In the genomic region with DNA sequence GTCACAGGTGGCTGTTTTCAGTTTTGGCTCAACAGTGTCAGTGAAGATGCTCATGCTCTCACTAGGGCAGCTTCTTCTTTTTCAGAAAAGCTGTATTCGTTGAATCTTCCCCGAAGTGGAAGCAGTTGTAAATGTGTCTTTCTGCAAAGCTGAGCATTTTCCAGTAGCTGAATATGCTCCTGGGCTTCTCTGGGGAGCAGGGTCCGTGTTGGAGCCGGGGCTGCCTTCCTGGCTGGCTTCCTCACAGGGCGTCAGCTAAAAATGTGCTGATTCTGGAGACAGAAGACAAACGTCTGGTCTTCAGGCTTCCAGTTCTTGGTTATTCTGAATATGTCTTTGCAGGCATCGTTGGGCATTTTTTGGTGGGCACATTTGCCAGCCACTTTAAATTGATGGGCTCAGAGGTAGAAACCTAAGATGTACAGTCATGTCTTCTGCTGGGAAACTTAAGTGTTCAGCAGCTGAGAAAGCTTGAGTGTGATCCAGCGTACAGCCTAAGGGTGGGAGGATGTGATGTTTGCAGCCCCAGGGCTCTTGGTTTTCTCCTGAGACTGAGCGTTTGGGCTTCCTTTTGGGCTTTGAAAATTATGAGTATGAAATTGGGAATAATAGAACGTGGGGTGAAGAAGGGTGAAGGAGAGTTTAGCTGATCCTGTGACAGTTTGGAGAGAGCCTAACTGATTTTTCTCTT, we compare ENCODE assay signal across 15 cellular contexts. TPM values are rescaled to one million over a fixed set of nuclear protein-coding genes. Genes with fewer than 3 reads are reported as not detected.
DNase-seq lines count a peak whose midpoint lies in the region; ATAC-seq and TF ChIP-seq lines count a peak whose summit lies in the region.
"Had no signal": no experiment of that assay in that cellular context is flagged by ENCODE, and none has a peak within 500 bp of the region (broad histone marks: within the 10 kb centered on the region; RNA-seq: fewer than 3 reads in every experiment).

No MANE protein-coding gene starts in this region.

- TF ChIP-seq CTCF in lower lobe of right lung (IDR thresholded peaks at IDR 0.05) (no peak), spleen (IDR thresholded peaks at IDR 0.05 in 8 of 11, conservative IDR thresholded peaks at IDR 0.05 in 3 of 11) (no peak)

- DNase-seq in G401 (ENCODE audit: low spot score) (peak; percentile 54), lower lobe of right lung (no peak), spleen (no peak), iPS-NIHi7 (ENCODE audit: extremely low spot score) (no peak), foreskin melanocyte (no peak)
- no peak for DNase-seq in central memory CD8-positive, alpha-beta T cell (ENCODE audit: low spot score in 2 of 2)
- no peak for DNase-seq in stimulated activated CD4-positive, alpha-beta T cell treated with anti-CD3 and anti-CD28 coated beads, Interleukin-2, amount 100 ng/mL, for 24 hours
- DNase-seq: activated CD4-positive, alpha-beta T cell treated with anti-CD3 and anti-CD28 coated beads, Interleukin-2, amount 50 U/mL, for 1 hour; amniotic stem cell; dermis blood vessel endothelial cell; mucosa of descending colon; NCI-H2029; NCI-H774 had no signal

- in situ Hi-C loops in G401 (cut with HindIII; ENCODE audit: low sequenced_read_pairs) = no loop called here

- peaks cover 3% of the 10 kb centered on the region for H3K36me3 Mint-ChIP-seq in central memory CD8-positive, alpha-beta T cell (ENCODE audit: insufficient read depth)

- H3K27ac Mint-ChIP-seq in central memory CD8-positive, alpha-beta T cell (ENCODE audit: low read depth) = peak overlapping the region; percentile 80
- H3K27ac Mint-ChIP-seq: activated T-helper 17 cell treated with anti-CD3 and anti-CD28 coated beads, Interleukin-2, amount 50 U/mL, for 72 hours had no signal

- H3K9me3 Mint-ChIP-seq in central memory CD8-positive, alpha-beta T cell = no peaks in the 10 kb centered on the region
- H3K9me3 Mint-ChIP-seq: activated T-helper 17 cell treated with anti-CD3 and anti-CD28 coated beads, Interleukin-2, amount 50 U/mL, for 72 hours had no signal

- peak overlapping the region; percentile 3 for H3K27ac ChIP-seq in lower lobe of right lung
- peak overlapping the region in 5 of 8 donors; percentile 6 to 51 (median 41) for H3K27ac ChIP-seq in spleen

- no peak for ATAC-seq in central memory CD8-positive, alpha-beta T cell (replicated peaks; ENCODE audit: extremely low read depth, poor library complexity, severe bottlenecking)
- no peak for ATAC-seq in lower lobe of right lung
- ATAC-seq in HG03025 (IDR thresholded peaks at IDR 0.05; ENCODE audit: low FRiP score, unreplicated experiment) = no peak
- ATAC-seq: activated T-helper 17 cell treated with anti-CD3 and anti-CD28 coated beads, Interleukin-2, amount 50 U/mL, for 72 hours had no signal

- no peak overlapping the region for H3K4me3 Mint-ChIP-seq in central memory CD8-positive, alpha-beta T cell
- H3K4me3 Mint-ChIP-seq: activated T-helper 17 cell treated with anti-CD3 and anti-CD28 coated beads, Interleukin-2, amount 50 U/mL, for 72 hours had no signal

- H3K36me3 ChIP-seq in lower lobe of right lung = no peaks in the 10 kb centered on the region
- H3K36me3 ChIP-seq in spleen = peaks cover 0 to 11% (median 0%) of the 10 kb centered on the region in 6 donors

- no peaks in the 10 kb centered on the region for H3K9me3 ChIP-seq in lower lobe of right lung
- H3K9me3 ChIP-seq in spleen = no peaks in the 10 kb centered on the region
- H3K9me3 ChIP-seq: mucosa of descending colon had no signal

- no peaks in the 10 kb centered on the region for H3K27me3 ChIP-seq in lower lobe of right lung (ENCODE audit: low read depth)
- no peaks in the 10 kb centered on the region for H3K27me3 ChIP-seq in spleen (replicated peaks in 1 of 7)

- TF ChIP-seq POLR2A in spleen (IDR thresholded peaks at IDR 0.05) = no peak

- H3K4me3 ChIP-seq in lower lobe of right lung (no peak overlapping the region), spleen (no peak overlapping the region)
- H3K4me3 ChIP-seq: mucosa of descending colon had no signal

- WGBS in spleen, 5 donors = 57 to 75% (median 67%) methylated on average over 10 of the region's 10 CpGs

- H3K27me3 Mint-ChIP-seq in central memory CD8-positive, alpha-beta T cell = no peaks in the 10 kb centered on the region

- H3K4me1 ChIP-seq in lower lobe of right lung (peaks cover 24% of the 10 kb centered on the region), spleen (peaks cover 0 to 39% (median 24%) of the 10 kb centered on the region in 6 donors)

- intact Hi-C loops in lower lobe of right lung (cut with DNase I) (no loop called here), spleen (cut with DNase I; ENCODE audit: low total_unique reads) (no loop called here)

- peaks cover 36% of the 10 kb centered on the region for H3K4me1 Mint-ChIP-seq in central memory CD8-positive, alpha-beta T cell

RNA-seq across cellular contexts. Expression of gene SETBP1, which starts 19.0 kb away (rescaled TPM):
- not detected in 2 replicates for total RNA-seq in G401 (2014; rRNA removed; shearing (Covaris generic))
- total RNA-seq in lower lobe of right lung (25.8 TPM), spleen (10 to 100 TPM; 24.2 to 50.7 (median 39.8) TPM)
- 1 to 10 TPM; 2.0 to 3.7 (median 3.4) TPM for polyA plus RNA-seq in spleen

Comparison
In these comparisons a context has a peak if more than half of its experiments do, and no peak if none do; other contexts are left out.
1. RNA of gene SETBP1, which starts 19.0 kb away (total RNA-seq): 24.2 to 50.7 TPM in spleen and 25.8 TPM in lower lobe of right lung (single experiment); not detected in G401; every median in the first group is over 10 times any median in the second.